Comparison of ENCODE assay signal across 1 cellular context in the genomic region with DNA sequence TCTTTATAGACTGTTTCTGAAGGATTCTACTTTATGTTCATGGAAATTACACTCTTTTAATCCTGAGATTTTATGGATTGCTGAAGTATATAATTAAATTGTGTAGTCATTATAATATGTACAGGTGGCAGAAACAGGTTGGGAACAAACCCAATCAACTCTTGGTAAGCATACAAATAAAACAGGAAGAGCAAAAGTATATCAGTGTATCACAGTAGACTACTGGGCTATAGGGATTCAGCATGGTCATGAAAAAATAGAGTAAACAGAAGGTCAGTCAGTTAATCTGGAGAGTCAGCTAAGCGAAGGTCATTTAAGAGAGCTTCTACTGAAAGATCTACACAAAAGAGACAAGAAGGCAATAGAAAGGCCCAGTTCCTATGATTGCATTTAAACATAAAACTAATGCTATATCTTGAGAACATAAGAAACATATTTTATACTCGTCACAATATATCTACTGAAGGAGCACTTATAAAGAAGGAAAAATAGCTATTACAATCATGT.
TF ChIP-seq lines count a peak whose summit lies in the region.

No MANE protein-coding gene starts in this region.

TF ChIP-seq in K562, 482 proteins besides CTCF, POLR2A, EP300 and RAD21 (continued from another document):
- no peak for TF ChIP-seq DEAF1 (CRISPR knock-in tag; IDR thresholded peaks at IDR 0.05)
- peak; percentile 72; the same call in 1 of the 2 replicates for TF ChIP-seq ZFP30 (CRISPR knock-in tag; IDR thresholded peaks at IDR 0.05; ENCODE audit: borderline replicate concordance)
